Comparison of ENCODE assay signal across 10 cellular contexts in the genomic region with DNA sequence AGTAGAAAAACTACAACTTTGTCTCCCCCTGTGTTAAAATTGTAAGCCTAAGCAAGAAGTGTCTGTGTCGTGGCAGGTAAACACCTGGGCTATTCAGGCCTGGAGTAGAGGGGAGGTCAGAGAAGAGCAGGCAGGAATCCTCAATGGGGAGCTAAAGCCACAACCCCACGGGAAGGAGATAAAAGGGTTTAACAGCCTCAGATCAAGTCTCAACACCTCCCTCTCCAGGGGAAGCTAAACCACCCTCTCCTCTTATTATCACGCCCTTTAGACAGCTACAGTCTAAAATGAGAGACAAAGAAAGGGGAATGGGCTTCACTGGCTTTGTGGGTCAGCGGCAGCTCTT. TPM values are rescaled to one million over a fixed set of nuclear protein-coding genes. Genes with fewer than 3 reads are reported as not detected.
DNase-seq lines count a peak whose midpoint lies in the region; ATAC-seq and TF ChIP-seq lines count a peak whose summit lies in the region.
"Had no signal": no experiment of that assay in that cellular context is flagged by ENCODE, and none has a peak within 500 bp of the region (broad histone marks: within the 10 kb centered on the region; RNA-seq: fewer than 3 reads in every experiment).

No MANE protein-coding gene starts in this region.

- H3K36me3 ChIP-seq in HUES48 (ENCODE audit: control insufficient read depth, insufficient read depth, low read length) = no peaks in the 10 kb centered on the region
- H3K36me3 ChIP-seq in iPS-20b (ENCODE audit: insufficient read depth, low read depth, low read length) = no peaks in the 10 kb centered on the region
- no peaks in the 10 kb centered on the region for H3K36me3 ChIP-seq in skeletal muscle tissue (ENCODE audit: control insufficient read depth in 3 of 3, insufficient read depth in 3 of 3, low read length in 3 of 3)
- H3K36me3 ChIP-seq in CD4-positive, alpha-beta memory T cell (ENCODE audit: insufficient read depth, low read length) = no peaks in the 10 kb centered on the region

- peak overlapping the region; percentile 73 for H3K27ac ChIP-seq in HUES48 (ENCODE audit: low read depth, low read length)
- H3K27ac ChIP-seq in iPS-20b (ENCODE audit: low read length) = no peak overlapping the region
- H3K27ac ChIP-seq in skeletal muscle tissue (ENCODE audit: low read depth, low read length) = no peak overlapping the region
- no peak overlapping the region for H3K27ac ChIP-seq in CD4-positive, alpha-beta memory T cell (ENCODE audit: low read depth, low read length)

- H3K4me3 Mint-ChIP-seq in brain = peak overlapping the region; percentile 82 to 91 (median 85)
- no peak overlapping the region for H3K4me3 Mint-ChIP-seq in CD4-positive, alpha-beta memory T cell
- H3K4me3 Mint-ChIP-seq: activated T-cell treated with anti-CD3 and anti-CD28 coated beads, Interleukin-2, amount 50 U/mL, for 4 hours had no signal

- H3K27me3 ChIP-seq in HUES48 (ENCODE audit: control insufficient read depth, insufficient read depth, low read length) = peaks cover 76% of the 10 kb centered on the region
- peaks cover 55% of the 10 kb centered on the region for H3K27me3 ChIP-seq in iPS-20b (ENCODE audit: insufficient read depth, low read length)
- no peaks in the 10 kb centered on the region for H3K27me3 ChIP-seq in skeletal muscle tissue (ENCODE audit: control insufficient read depth in 3 of 3, insufficient read depth in 3 of 3, low read length in 3 of 3)
- peaks cover 20% of the 10 kb centered on the region for H3K27me3 ChIP-seq in CD4-positive, alpha-beta memory T cell (ENCODE audit: insufficient read depth, low read length)

- no peak for ATAC-seq in HG02885 (IDR thresholded peaks at IDR 0.05; ENCODE audit: poor library complexity, unreplicated experiment)

- TF ChIP-seq CTCF in brain (conservative IDR thresholded peaks at IDR 0.05) = no peak

- H3K4me1 ChIP-seq in HUES48 (ENCODE audit: control insufficient read depth, insufficient read depth, low read length) (peaks cover 38% of the 10 kb centered on the region), iPS-20b (ENCODE audit: insufficient read depth, low read length) (peaks cover 32% of the 10 kb centered on the region), skeletal muscle tissue (ENCODE audit: control insufficient read depth in 3 of 3, insufficient read depth in 3 of 3, low read length in 3 of 3) (peaks cover 12 to 25% (median 19%) of the 10 kb centered on the region in 3 donors)
- H3K4me1 ChIP-seq in CD4-positive, alpha-beta memory T cell (ENCODE audit: insufficient read depth, low read length) = peaks cover 9% of the 10 kb centered on the region

- intact Hi-C loops in CD4-positive, alpha-beta memory T cell (cut with micrococcal nuclease) = no loop called here

- no peaks in the 10 kb centered on the region for H3K9me3 Mint-ChIP-seq in brain
- H3K9me3 Mint-ChIP-seq in CD4-positive, alpha-beta memory T cell = no peaks in the 10 kb centered on the region
- H3K9me3 Mint-ChIP-seq: activated T-cell treated with anti-CD3 and anti-CD28 coated beads, Interleukin-2, amount 50 U/mL, for 4 hours had no signal

- peaks cover 6% of the 10 kb centered on the region for H3K36me3 Mint-ChIP-seq in brain
- H3K36me3 Mint-ChIP-seq in CD4-positive, alpha-beta memory T cell = no peaks in the 10 kb centered on the region

- peak overlapping the region; percentile 43 to 94 (median 76) for H3K27ac Mint-ChIP-seq in brain
- H3K27ac Mint-ChIP-seq in CD4-positive, alpha-beta memory T cell = no peak overlapping the region

- H3K9me3 ChIP-seq in HUES48 (ENCODE audit: control insufficient read depth, insufficient read depth, low read length) (no peaks in the 10 kb centered on the region), iPS-20b (ENCODE audit: insufficient read depth, low read depth, low read length) (no peaks in the 10 kb centered on the region), skeletal muscle tissue (ENCODE audit: control insufficient read depth in 3 of 3, low read length in 3 of 3) (no peaks in the 10 kb centered on the region)
- no peaks in the 10 kb centered on the region for H3K9me3 ChIP-seq in CD4-positive, alpha-beta memory T cell (ENCODE audit: control insufficient read depth in 1 of 2, low read length in 2 of 2)

- peaks cover 84% of the 10 kb centered on the region for H3K4me1 Mint-ChIP-seq in brain
- H3K4me1 Mint-ChIP-seq in CD4-positive, alpha-beta memory T cell = peaks cover 0 to 14% (median 3%) of the 10 kb centered on the region in 4 donors

- no peak overlapping the region for H3K9ac ChIP-seq in HUES48 (ENCODE audit: low read depth, low read length)
- peak overlapping the region; percentile 55; the same call in 1 of the 2 replicates for H3K9ac ChIP-seq in iPS-20b (ENCODE audit: low read depth, low read length)
- no peak overlapping the region for H3K9ac ChIP-seq in skeletal muscle tissue (ENCODE audit: low read depth in 1 of 3, low read length in 3 of 3)

- H3K27me3 Mint-ChIP-seq in brain = peaks cover 16% of the 10 kb centered on the region
- H3K27me3 Mint-ChIP-seq in CD4-positive, alpha-beta memory T cell = peaks cover 41 to 67% of the 10 kb centered on the region in 2 donors

- POLR2A ChIA-PET in CD4-positive, alpha-beta memory T cell (lab: Charles Lee; ENCODE audit: partially characterized antibody) = no interaction called here

- H3K4me3 ChIP-seq in HUES48 (ENCODE audit: low read depth, low read length) (peak overlapping the region; percentile 54), iPS-20b (ENCODE audit: low read length) (peak overlapping the region; percentile 66), skeletal muscle tissue (ENCODE audit: low read length in 3 of 3) (peak overlapping the region; percentile 61 to 70 (median 69))
- H3K4me3 ChIP-seq in CD4-positive, alpha-beta memory T cell (ENCODE audit: low read length in 2 of 2) = no peak overlapping the region

- CTCF ChIA-PET in CD4-positive, alpha-beta memory T cell (lab: Charles Lee; ENCODE audit: partially characterized antibody) = no interaction called here

- DNase-seq in CD4-positive, alpha-beta memory T cell = no peak
- DNase-seq in NCI-H1417 (lab: John Stamatoyannopoulos, UW) = no peak
- no peak for DNase-seq in UCSD-AML1 (lab: John Stamatoyannopoulos, UW; ENCODE audit: unreplicated experiment)
- DNase-seq: activated T-cell treated with anti-CD3 and anti-CD28 coated beads, Interleukin-2, amount 50 U/mL, for 4 hours; NK-92 treated with Interleukin-12 subunit alpha and Interleukin-12 subunit beta, amount 100 ng/mL, for 24 hours had no signal

RNA-seq across cellular contexts. Expression of a gene that starts 11.6 kb away (rescaled TPM):
- 8.5 TPM for polyA plus RNA-seq in brain (ENCODE audit: insufficient read depth, low read depth, low replicate concordance)
- total RNA-seq in skeletal muscle tissue = 18.8 TPM
- 1 to 10 TPM in 1 of 2 experiments, under 1 TPM in 1; 0.81 to 1.1 TPM for total RNA-seq in CD4-positive, alpha-beta memory T cell
- not detected for polyA plus RNA-seq in CD4-positive, alpha-beta memory T cell

Comparison
In these comparisons a context has a peak if more than half of its experiments do, and no peak if none do; other contexts are left out.
1. H3K4me3 ChIP-seq: peak in HUES48 (single experiment), iPS-20b (single experiment) and skeletal muscle tissue (3 of 3); none in CD4-positive, alpha-beta memory T cell (0 of 2).
2. H3K27ac Mint-ChIP-seq: peak in brain (5 of 5); none in CD4-positive, alpha-beta memory T cell (0 of 7).
3. H3K4me3 Mint-ChIP-seq: peak in brain (5 of 5); none in CD4-positive, alpha-beta memory T cell (0 of 8).